Comparison of ENCODE assay signal across 10 cellular contexts in the genomic region with DNA sequence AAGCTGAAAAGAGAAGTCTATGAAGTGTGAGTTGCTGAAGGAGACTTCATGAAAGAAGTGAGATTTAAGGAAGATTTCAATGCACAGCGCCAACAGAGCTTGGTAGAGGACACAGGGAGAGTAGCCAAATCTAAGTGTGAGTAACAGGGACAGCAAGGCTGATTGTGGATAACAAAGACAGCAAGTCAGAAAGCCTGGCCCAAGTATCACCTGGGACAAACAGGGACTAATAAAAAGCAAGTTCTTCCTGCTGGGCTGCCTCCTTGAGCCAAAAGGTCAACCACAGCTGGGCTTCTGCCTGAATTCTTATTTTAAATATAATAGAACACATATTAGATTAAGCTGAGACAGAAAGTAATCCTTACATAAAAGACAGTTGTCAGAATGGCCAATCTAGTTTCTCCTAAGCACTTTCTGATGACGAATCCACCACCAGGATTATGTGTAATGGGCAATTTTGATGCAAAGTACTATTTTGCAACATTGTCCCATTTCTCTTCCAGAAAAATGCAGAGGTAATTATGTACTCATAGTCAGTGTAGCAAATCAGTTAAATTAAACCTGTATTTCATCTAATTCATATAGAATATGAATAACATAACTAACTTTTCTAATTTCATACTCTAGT.
DNase-seq lines count a peak whose midpoint lies in the region; ATAC-seq and TF ChIP-seq lines count a peak whose summit lies in the region.
"Had no signal": no experiment of that assay in that cellular context is flagged by ENCODE, and none has a peak within 500 bp of the region (broad histone marks: within the 10 kb centered on the region; RNA-seq: fewer than 3 reads in every experiment).

No MANE protein-coding gene starts in this region.

- no peak overlapping the region for H3K27ac Mint-ChIP-seq in type B pancreatic cell

- no peak overlapping the region for H3K27ac ChIP-seq in left ventricle myocardium inferior (replicated peaks)
- H3K27ac ChIP-seq in OCI-LY1 (ENCODE audit: low read depth, low read length, poor library complexity, severe bottlenecking): peak overlapping the region; percentile 81
- H3K27ac ChIP-seq: gastrocnemius medialis had no signal

- H4K20me1 ChIP-seq in OCI-LY1 (ENCODE audit: insufficient read depth, low read length): no peaks in the 10 kb centered on the region

- peak overlapping the region; percentile 16 for H3K4me3 Mint-ChIP-seq in type B pancreatic cell

- intact Hi-C loops in left ventricle myocardium superior (cut with micrococcal nuclease) (no loop called here), left ventricle myocardium inferior (cut with micrococcal nuclease) (loop anchor here (5.0 kb wide), 1 partner anchor 226 kb away; no protein-coding TSS in a partner anchor)

- H3K9me3 ChIP-seq in left ventricle myocardium inferior (replicated peaks) (no peaks in the 10 kb centered on the region), OCI-LY1 (ENCODE audit: low read length) (no peaks in the 10 kb centered on the region)
- H3K9me3 ChIP-seq: gastrocnemius medialis had no signal

- H3K27me3 ChIP-seq in left ventricle myocardium inferior (ENCODE audit: low read depth) (no peaks in the 10 kb centered on the region), OCI-LY1 (ENCODE audit: insufficient read depth, low read length) (no peaks in the 10 kb centered on the region)
- H3K27me3 ChIP-seq: gastrocnemius medialis had no signal

- H3K4me1 ChIP-seq in left ventricle myocardium inferior (peaks cover 42% of the 10 kb centered on the region), OCI-LY1 (ENCODE audit: insufficient read depth, low read length, severe bottlenecking) (peaks cover 66% of the 10 kb centered on the region)

- peaks cover 21% of the 10 kb centered on the region for H3K79me2 ChIP-seq in OCI-LY1 (ENCODE audit: insufficient read depth, low read length)

- no peaks in the 10 kb centered on the region for H3K9me2 ChIP-seq in OCI-LY1 (ENCODE audit: low read depth, low read length)

- peak; percentile 37 for ATAC-seq in left ventricle myocardium superior
- no peak for ATAC-seq in HG03039 (IDR thresholded peaks at IDR 0.05; ENCODE audit: unreplicated experiment)

- peaks cover 38% of the 10 kb centered on the region for H3K4me1 Mint-ChIP-seq in type B pancreatic cell (ENCODE audit: unreplicated experiment)

- DNase-seq in left ventricle myocardium superior (no peak), left ventricle myocardium inferior (no peak), fibroblast of mammary gland (ENCODE audit: low read depth) (peak; percentile 52), type B pancreatic cell (ENCODE audit: extremely low spot score, unreplicated experiment) (no peak), mesenteric fat pad (ENCODE audit: low spot score) (no peak), NCI-H187 treated with DMSO at 0.1 percent for 48 hours (lab: John Stamatoyannopoulos, UW) (no peak)
- DNase-seq: gastrocnemius medialis, NCI-H2081 had no signal

- H3K4me2 ChIP-seq in OCI-LY1 (ENCODE audit: low read length): peak overlapping the region; percentile 46

- no peaks in the 10 kb centered on the region for H3K27me3 Mint-ChIP-seq in type B pancreatic cell

- H3K4me3 ChIP-seq in left ventricle myocardium inferior (no peak overlapping the region), OCI-LY1 (ENCODE audit: low read depth, low read length, poor library complexity, severe bottlenecking) (peak overlapping the region; percentile 5), fibroblast of mammary gland (ENCODE audit: control insufficient read depth, low read depth, low read length) (no peak overlapping the region)
- H3K4me3 ChIP-seq: gastrocnemius medialis had no signal

- peaks cover 16% of the 10 kb centered on the region for H3F3A ChIP-seq in OCI-LY1 (ENCODE audit: insufficient read depth, low read length)

- no peak overlapping the region for H2AFZ ChIP-seq in OCI-LY1 (ENCODE audit: low read length)

- H3K36me3 Mint-ChIP-seq in type B pancreatic cell: peaks cover 8% of the 10 kb centered on the region

- H3K9ac ChIP-seq in OCI-LY1 (ENCODE audit: low read length): no peak overlapping the region; the same call in 1 of the 2 replicates

- no peak for TF ChIP-seq CTCF in left ventricle myocardium inferior (IDR thresholded peaks at IDR 0.05; ENCODE audit: borderline replicate concordance)
- no peak for TF ChIP-seq CTCF in OCI-LY1 (IDR thresholded peaks at IDR 0.05; ENCODE audit: low read length)
- TF ChIP-seq CTCF in fibroblast of mammary gland (conservative IDR thresholded peaks at IDR 0.05; ENCODE audit: control insufficient read depth, insufficient read depth, low read depth, low read length): no peak
- TF ChIP-seq CTCF in type B pancreatic cell (conservative IDR thresholded peaks at IDR 0.05): no peak

- H3K36me3 ChIP-seq in left ventricle myocardium inferior (no peaks in the 10 kb centered on the region), OCI-LY1 (ENCODE audit: insufficient read depth, low read length) (no peaks in the 10 kb centered on the region)
- H3K36me3 ChIP-seq: gastrocnemius medialis had no signal

- H3K9me3 Mint-ChIP-seq in type B pancreatic cell: no peaks in the 10 kb centered on the region
